In the genomic region with DNA sequence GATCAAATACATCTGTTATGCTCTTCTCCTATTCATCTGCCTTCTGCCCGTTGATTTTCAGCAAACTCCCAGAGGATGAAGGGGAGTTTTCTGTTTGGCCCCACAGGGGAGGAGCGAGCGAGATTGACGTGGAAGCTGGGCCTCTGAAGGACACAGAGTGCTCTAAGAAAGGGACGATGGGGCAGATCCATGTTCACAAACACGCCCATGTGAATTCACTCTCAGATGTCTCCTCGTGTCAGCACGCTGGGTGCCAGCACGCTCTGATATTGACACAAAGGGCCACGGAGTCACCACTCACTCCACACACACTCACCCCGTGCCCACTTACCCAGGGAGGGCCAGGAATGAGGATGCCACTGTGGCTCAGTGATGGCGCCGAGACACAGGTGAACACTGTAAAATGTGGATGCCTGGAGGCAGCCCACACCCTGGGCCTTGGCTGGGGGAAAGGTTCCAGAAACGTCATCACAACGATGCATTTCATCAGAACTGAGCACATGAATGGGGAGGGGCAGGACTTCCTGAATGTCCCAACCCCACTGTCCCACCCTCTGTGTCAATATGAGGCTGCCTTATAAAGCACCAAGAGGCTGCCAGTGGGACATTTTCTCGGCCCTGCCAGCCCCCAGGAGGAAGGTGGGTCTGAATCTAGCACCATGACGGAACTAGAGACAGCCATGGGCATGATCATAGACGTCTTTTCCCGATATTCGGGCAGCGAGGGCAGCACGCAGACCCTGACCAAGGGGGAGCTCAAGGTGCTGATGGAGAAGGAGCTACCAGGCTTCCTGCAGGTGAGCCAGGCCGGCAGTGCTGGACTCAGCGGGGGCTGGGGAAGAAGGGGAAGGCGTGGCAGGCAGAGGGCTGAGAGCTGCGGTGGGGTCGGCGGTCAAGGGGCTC, we compare ENCODE assay signal across 10 cellular contexts. TPM values are rescaled to one million over a fixed set of nuclear protein-coding genes. Genes with fewer than 3 reads are reported as not detected.
DNase-seq lines count a peak whose midpoint lies in the region; ATAC-seq, FAIRE-seq and TF ChIP-seq lines count a peak whose summit lies in the region.
"Had no signal": no experiment of that assay in that cellular context is flagged by ENCODE, and none has a peak within 500 bp of the region (broad histone marks: within the 10 kb centered on the region; RNA-seq: fewer than 3 reads in every experiment).

A gene (plus strand): TSS at position 605 of the 903 bp plus-strand sequence. CDS start 55 bp downstream, at position 660.

- no peaks in the 10 kb centered on the region for H3K79me2 ChIP-seq in K562 (ENCODE audit: control insufficient read depth, insufficient read depth, low read length)

- TF ChIP-seq EP300 in K562 (IDR thresholded peaks at IDR 0.05; ENCODE audit: low read length), result no peak

- CTCF ChIA-PET in K562 (lab: Yijun Ruan, JAX; ENCODE audit: low intra/inter-chr PET ratio), result no interaction called here

- DNase-seq in K562 (ENCODE audit: extremely low read depth in 1 of 4, low spot score in 3 of 4), result peak in 1 of 4 experiments; percentile 40
- no peak for DNase-seq in heart right ventricle
- DNase-seq in medulla oblongata (ENCODE audit: extremely low spot score), result no peak
- DNase-seq: NCI-H1694 treated with DMSO at 0.1 percent for 48 hours had no signal

- peak within 1 kb of the TSS; percentile 60 for H3K27ac ChIP-seq in BLaER1
- peak within 1 kb of the TSS; percentile 45; the same call in 2 of the 3 replicates for H3K27ac ChIP-seq in K562 (ENCODE audit: extremely low read depth, low read depth, low read length)
- peak within 1 kb of the TSS in 4 of 10 donors; percentile 44 to 90 (median 52) for H3K27ac ChIP-seq in heart right ventricle
- H3K27ac ChIP-seq: SK-N-MC had no signal

- H3K4me1 Mint-ChIP-seq in IgD-negative memory B cell, result peaks cover 4 to 6% (median 5%) of the 10 kb centered on the region in 3 donors

- H3K36me3 ChIP-seq in BLaER1 (no peaks in the 10 kb centered on the region), K562 (ENCODE audit: control insufficient read depth, insufficient read depth, low read length) (no peaks in the 10 kb centered on the region), mucosa of stomach (ENCODE audit: control insufficient read depth, insufficient read depth, low read length) (no peaks in the 10 kb centered on the region), heart right ventricle (no peaks in the 10 kb centered on the region)

- H3K36me3 Mint-ChIP-seq in IgD-negative memory B cell, result peaks cover 5% of the 10 kb centered on the region

- TSS peak; percentile 84 for BruUV-seq in K562 (replicated peaks; lab: Mats Ljungman, UMichigan)

- 43% methylated on average over 25 of the region's 28 CpGs for WGBS in K562 (ENCODE audit: insufficient coverage, low coverage, missing lambda C conversion rate)
- 81 to 86% methylated on average over 28 of the region's 28 CpGs for WGBS in heart right ventricle, 2 donors

- intact Hi-C loops in K562 (cut with micrococcal nuclease), result no loop called here
- intact Hi-C loops in heart right ventricle (cut with DNase I), result no loop called here

- peak within 1 kb of the TSS; percentile 35 for H2AFZ ChIP-seq in K562 (ENCODE audit: low read depth, low read length)

- H3K27me3 ChIP-seq in BLaER1, result no peaks in the 10 kb centered on the region
- no peaks in the 10 kb centered on the region for H3K27me3 ChIP-seq in K562 (ENCODE audit: control insufficient read depth in 2 of 2, insufficient read depth in 2 of 2, low read length in 2 of 2)
- no peaks in the 10 kb centered on the region for H3K27me3 ChIP-seq in mucosa of stomach (ENCODE audit: control insufficient read depth, insufficient read depth, low read length)
- H3K27me3 ChIP-seq in heart right ventricle, result no peaks in the 10 kb centered on the region

- ATAC-seq in K562 (peak; percentile 63), GM19035 (IDR thresholded peaks at IDR 0.05; ENCODE audit: unreplicated experiment) (no peak), GM18520 (IDR thresholded peaks at IDR 0.05; ENCODE audit: unreplicated experiment) (no peak), heart right ventricle (no peak)

- peak within 1 kb of the TSS in 1 of 4 donors; percentile 70 for H3K4me3 Mint-ChIP-seq in IgD-negative memory B cell

- no peak for FAIRE-seq in K562 (lab: Jason Lieb, UNC)

- H3K9me3 Mint-ChIP-seq in IgD-negative memory B cell, result no peaks in the 10 kb centered on the region

- TF ChIP-seq POLR2A in K562 (conservative IDR thresholded peaks at IDR 0.05), result no peak

- H3K9me1 ChIP-seq in K562 (ENCODE audit: control insufficient read depth, insufficient read depth, low read length), result no peaks in the 10 kb centered on the region

- peak within 1 kb of the TSS; percentile 48; the same call in 1 of the 2 replicates for H3K9ac ChIP-seq in BLaER1
- H3K9ac ChIP-seq in K562 (ENCODE audit: insufficient read depth in 1 of 2, low read depth in 2 of 2, low read length in 2 of 2), result peak within 1 kb of the TSS; percentile 5 to 83; a peak in 3 of 4 replicates
- peak within 1 kb of the TSS; percentile 99 for H3K9ac ChIP-seq in mucosa of stomach (ENCODE audit: low read length)

- peak within 1 kb of the TSS in 2 of 3 donors; percentile 53 to 78 for H3K27ac Mint-ChIP-seq in IgD-negative memory B cell

- H3K4me2 ChIP-seq in BLaER1 (peak within 1 kb of the TSS; percentile 77), K562 (ENCODE audit: insufficient read depth, low read length) (peak within 1 kb of the TSS; percentile 61)

- TF ChIP-seq RAD21 in K562 (CRISPR knock-in tag; conservative IDR thresholded peaks at IDR 0.05 in 1 of 2, IDR thresholded peaks at IDR 0.05 in 1 of 2), result no peak

- H3K27me3 Mint-ChIP-seq in IgD-negative memory B cell, result no peaks in the 10 kb centered on the region

- TF ChIP-seq CTCF in K562 (IDR thresholded peaks at IDR 0.05 in 2 of 3, conservative IDR thresholded peaks at IDR 0.05 in 1 of 3; ENCODE audit: insufficient read depth in 2 of 3, low read depth in 1 of 3, low read length in 3 of 3) (no peak), heart right ventricle (IDR thresholded peaks at IDR 0.05) (no peak)

- H4K20me1 ChIP-seq in BLaER1 (no peaks in the 10 kb centered on the region), K562 (replicated peaks; ENCODE audit: control insufficient read depth, insufficient read depth, low read length) (no peaks in the 10 kb centered on the region)

- peaks cover 93% of the 10 kb centered on the region for H3K4me1 ChIP-seq in BLaER1
- peaks cover 58 to 60% of the 10 kb centered on the region in 2 experiments for H3K4me1 ChIP-seq in K562 (replicated peaks in 1 of 2; ENCODE audit: control insufficient read depth in 2 of 2, insufficient read depth in 2 of 2, low read length in 2 of 2)
- H3K4me1 ChIP-seq in mucosa of stomach (ENCODE audit: control insufficient read depth, insufficient read depth, low read length), result peaks cover 50% of the 10 kb centered on the region
- peaks cover 9 to 71% (median 21%) of the 10 kb centered on the region in 9 donors for H3K4me1 ChIP-seq in heart right ventricle

- POLR2A ChIA-PET in K562 (lab: Yijun Ruan, JAX), result interaction anchor here (0.5 to 5.8 kb wide), 14 partner anchors 10 to 349 kb away, joined by 3 to 38 read pairs (median 3); a partner anchor contains a TSS

- H3K4me3 ChIP-seq in BLaER1 (no peak within 1 kb of the TSS), K562 (peak within 1 kb of the TSS; percentile 30; the same call in 1 of the 2 replicates), mucosa of stomach (ENCODE audit: low read length) (peak within 1 kb of the TSS; percentile 81), heart right ventricle (peak within 1 kb of the TSS in 1 of 10 donors; percentile 30)
- H3K4me3 ChIP-seq: SK-N-MC had no signal

- in situ Hi-C loops in K562 (cut with MboI), result no loop called here

- H3K9me3 ChIP-seq in BLaER1, result no peaks in the 10 kb centered on the region
- H3K9me3 ChIP-seq in K562 (replicated peaks; ENCODE audit: control insufficient read depth, insufficient read depth, low read depth, low read length), result no peaks in the 10 kb centered on the region
- H3K9me3 ChIP-seq in mucosa of stomach (ENCODE audit: control insufficient read depth, low read length), result no peaks in the 10 kb centered on the region
- H3K9me3 ChIP-seq in heart right ventricle, result no peaks in the 10 kb centered on the region

TF ChIP-seq in K562, 482 proteins besides CTCF, POLR2A, EP300 and RAD21 (continues in another document):
- no peak for TF ChIP-seq ZNF24 (IDR thresholded peaks at IDR 0.05)

RNA-seq across cellular contexts. Expression of the gene that starts here (rescaled TPM):
- not detected for polyA plus RNA-seq in IgD-negative memory B cell
- 1.7 TPM in 1 of 2 replicates, not detected in the other for total RNA-seq in K562 (2011; cell fraction: chromatin; rRNA removed; ENCODE audit: low replicate concordance)
- 0.33 and 0.53 TPM in 2 replicates for total RNA-seq in K562 (2011; cell fraction: nucleolus; rRNA removed)
- total RNA-seq in K562 (2011; cell fraction: nucleoplasm; rRNA removed), result 0.81 TPM in 1 of 2 replicates, not detected in the other
- total RNA-seq in K562 (2014; rRNA removed), result 5.8 and 7.5 TPM in 2 replicates
- 7.4 and 13.7 TPM in 2 replicates for total RNA-seq in K562 (2014; rRNA removed; fragmentation: Illumina TruSeq; extraction: Trizol)
- 7.2 and 7.5 TPM in 2 replicates for total RNA-seq in K562 (2015; rRNA removed; fragmentation: Illumina TruSeq; extraction: Trizol)
- total RNA-seq in K562 (2021), result 13.2 and 16.8 TPM in 2 replicates
- polyA plus RNA-seq in K562 (2011; rRNA removed), result 2.7 and 4.1 TPM in 2 replicates
- polyA plus RNA-seq in K562 (2011; cell fraction: cytosol; rRNA removed), result 0.55 and 3.2 TPM in 2 replicates
- polyA plus RNA-seq in K562 (2011; cell fraction: nucleus; rRNA removed), result 0.30 and 1.6 TPM in 2 replicates
- 11.5 and 304 TPM in 2 replicates for polyA plus RNA-seq in K562 (2012)
- polyA plus RNA-seq in K562 (2014; fragmentation: Illumina TruSeq; extraction: Trizol), result 6.9 and 7.4 TPM in 2 replicates
- polyA plus RNA-seq in K562 (2014; fragmentation: Nextera tagmentation; extraction: Ambion mirVana), result 10 to 100 TPM; 21.0 to 23.8 TPM
- 5.5 and 5.7 TPM in 2 replicates for polyA plus RNA-seq in K562 (2014; rRNA removed)
- 0.15 and 0.25 TPM in 2 replicates for polyA minus RNA-seq in K562 (2011; rRNA and poly(A)+ RNA removed)
- polyA minus RNA-seq in K562 (2011; cell fraction: cytosol; rRNA and poly(A)+ RNA removed), result 4.8 and 23.3 TPM in 2 replicates
- polyA minus RNA-seq in K562 (2011; cell fraction: nucleus; rRNA and poly(A)+ RNA removed), result 4.7 and 6.1 TPM in 2 replicates
- total RNA-seq in heart right ventricle, result 1 to 10 TPM in 5 of 10 donors, under 1 TPM in 1, not detected in 4; 0.41 to 8.2 (median 1.6) TPM
- under 1 TPM; 0.22 to 0.68 TPM for polyA plus RNA-seq in heart right ventricle

Comparison
In these comparisons a context has a peak if more than half of its experiments do, and no peak if none do; other contexts are left out.
1. H3K9ac ChIP-seq: peak in every context shown above with its lines; median percentile 99 in mucosa of stomach; 48 in BLaER1; 44 in K562.